12 cellular contexts compared by ENCODE assay signal in the genomic region with DNA sequence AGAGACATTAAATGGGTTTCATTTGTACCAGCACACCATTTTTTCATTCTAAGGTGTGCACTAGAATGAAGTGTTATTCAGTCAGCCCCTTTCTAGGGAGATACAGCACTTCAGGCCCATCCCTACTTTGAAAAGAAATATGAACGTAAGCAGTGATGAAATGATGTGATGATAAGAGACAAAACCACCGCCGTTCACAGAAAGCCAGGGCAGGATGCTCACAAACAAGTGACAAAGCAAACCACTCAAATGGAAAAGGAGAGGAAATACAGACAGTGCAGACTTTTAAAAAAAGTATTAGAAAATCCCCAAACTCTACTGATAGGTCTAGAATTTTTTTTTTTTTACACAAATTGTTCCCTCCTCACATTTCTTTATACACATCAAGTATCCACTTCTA.
A peak's percentile ranks its signal among the peaks of the same experiment; 100 is the strongest.
DNase-seq lines count a peak whose midpoint lies in the region; ATAC-seq and TF ChIP-seq lines count a peak whose summit lies in the region.
"Had no signal": no experiment of that assay in that cellular context is flagged by ENCODE, and none has a peak within 500 bp of the region (broad histone marks: within the 10 kb centered on the region; RNA-seq: fewer than 3 reads in every experiment).

No MANE protein-coding gene starts in this region.

- intact Hi-C loops in heart left ventricle (cut with DNase I): no loop called here

- peak overlapping the region; percentile 94 for H3K27ac ChIP-seq in KMS-11
- H3K27ac ChIP-seq in caudate nucleus (ENCODE audit: low read depth, low read length): no peak overlapping the region
- H3K27ac ChIP-seq in heart left ventricle: peak overlapping the region in 1 of 12 donors; percentile 38

- H3K36me3 Mint-ChIP-seq in activated T-helper 17 cell treated with anti-CD3 and anti-CD28 coated beads, Interleukin-2, amount 50 U/mL, for 72 hours (ENCODE audit: low read depth): peaks cover 88% of the 10 kb centered on the region

- ATAC-seq in GM18502 (IDR thresholded peaks at IDR 0.05; ENCODE audit: poor library complexity, unreplicated experiment) (peak; percentile 41), heart left ventricle (no peak)
- peak; percentile 83 for ATAC-seq in activated T-helper 17 cell treated with anti-CD3 and anti-CD28 coated beads, Interleukin-2, amount 50 U/mL, for 72 hours (replicated peaks)
- ATAC-seq: HepG2 had no signal

- H3K27me3 Mint-ChIP-seq in activated T-helper 17 cell treated with anti-CD3 and anti-CD28 coated beads, Interleukin-2, amount 50 U/mL, for 72 hours: no peaks in the 10 kb centered on the region

- no peak overlapping the region for H3K9ac ChIP-seq in KMS-11

- no peaks in the 10 kb centered on the region for H4K20me1 ChIP-seq in KMS-11 (ENCODE audit: insufficient read depth)

- H3K79me2 ChIP-seq in KMS-11 (ENCODE audit: insufficient read depth, low read depth): peaks cover 6% of the 10 kb centered on the region; the same call in 1 of the 2 replicates

- H3K9me3 Mint-ChIP-seq in activated T-helper 17 cell treated with anti-CD3 and anti-CD28 coated beads, Interleukin-2, amount 50 U/mL, for 72 hours: no peaks in the 10 kb centered on the region

- H3K4me1 Mint-ChIP-seq in activated T-helper 17 cell treated with anti-CD3 and anti-CD28 coated beads, Interleukin-2, amount 50 U/mL, for 72 hours: peaks cover 77% of the 10 kb centered on the region
- H3K4me1 Mint-ChIP-seq: CD14-positive monocyte had no signal

- no peaks in the 10 kb centered on the region for H3K36me3 ChIP-seq in KMS-11 (ENCODE audit: insufficient read depth)
- peaks cover 0 to 31% (median 18%) of the 10 kb centered on the region in 9 donors for H3K36me3 ChIP-seq in heart left ventricle

- H3K4me3 ChIP-seq in KMS-11 (IDR thresholded peaks at IDR 0.05; ENCODE audit: insufficient read depth, low read depth, low read length): no peak overlapping the region
- H3K4me3 ChIP-seq in heart left ventricle: no peak overlapping the region
- H3K4me3 ChIP-seq: upper lobe of left lung had no signal

- TF ChIP-seq CTCF in KMS-11 (conservative IDR thresholded peaks at IDR 0.05; ENCODE audit: low read depth, low read length) (no peak), heart left ventricle (IDR thresholded peaks at IDR 0.05) (no peak)

- DNase-seq in stimulated activated CD4-positive, alpha-beta T cell treated with anti-CD3 and anti-CD28 coated beads, Interleukin-15, amount 100 ng/mL, for 24 hours: peak; percentile 65
- no peak for DNase-seq in SIG-M5 (lab: John Stamatoyannopoulos, UW)
- no peak for DNase-seq in caudate nucleus (lab: John Stamatoyannopoulos, UW)
- no peak for DNase-seq in heart left ventricle
- DNase-seq in NCI-H2196 treated with DMSO at 0.1 percent for 48 hours (lab: John Stamatoyannopoulos, UW; ENCODE audit: unreplicated experiment): no peak
- DNase-seq: NCI-H226, upper lobe of left lung had no signal

- H3K4me2 ChIP-seq in KMS-11: peak overlapping the region; percentile 70

- TF ChIP-seq POLR2A in heart left ventricle (IDR thresholded peaks at IDR 0.05): no peak

- H3K9me3 ChIP-seq in heart left ventricle: peaks cover 0 to 8% (median 0%) of the 10 kb centered on the region in 12 donors
- H3K9me3 ChIP-seq: upper lobe of left lung had no signal

- peaks cover 72% of the 10 kb centered on the region for H3K4me1 ChIP-seq in KMS-11 (ENCODE audit: low read depth, poor library complexity, severe bottlenecking)
- peaks cover 0 to 26% (median 15%) of the 10 kb centered on the region in 12 donors for H3K4me1 ChIP-seq in heart left ventricle

- WGBS in heart left ventricle, 4 donors: 67 to 84% (median 81%) methylated on average over 3 of the region's 3 CpGs

- H3K27ac Mint-ChIP-seq in activated T-helper 17 cell treated with anti-CD3 and anti-CD28 coated beads, Interleukin-2, amount 50 U/mL, for 72 hours: peak overlapping the region; percentile 94
- H3K27ac Mint-ChIP-seq: CD14-positive monocyte had no signal

- no peak overlapping the region for H2AFZ ChIP-seq in KMS-11 (ENCODE audit: low read depth)

- peak overlapping the region; percentile 79 for H3K4me3 Mint-ChIP-seq in activated T-helper 17 cell treated with anti-CD3 and anti-CD28 coated beads, Interleukin-2, amount 50 U/mL, for 72 hours
- H3K4me3 Mint-ChIP-seq: CD14-positive monocyte had no signal

- H3K27me3 ChIP-seq in KMS-11 (ENCODE audit: insufficient read depth, low read depth): no peaks in the 10 kb centered on the region
- H3K27me3 ChIP-seq in heart left ventricle: no peaks in the 10 kb centered on the region
- H3K27me3 ChIP-seq: upper lobe of left lung had no signal

Comparison
In these comparisons a context has a peak if more than half of its experiments do, and no peak if none do; other contexts are left out.
1. ATAC-seq: peak in GM18502 (single experiment) and activated T-helper 17 cell treated with anti-CD3 and anti-CD28 coated beads, Interleukin-2, amount 50 U/mL, for 72 hours (single experiment); none in heart left ventricle (0 of 4).